Comparison of ENCODE assay signal across 10 cellular contexts in genomic region chr7:102933763-102934162, GRCh38. TPM values are rescaled to one million over a fixed set of nuclear protein-coding genes. Genes with fewer than 3 reads are reported as not detected.
A peak's percentile ranks its signal among the peaks of the same experiment; 100 is the strongest.
DNase-seq lines count a peak whose midpoint lies in the region; ATAC-seq and TF ChIP-seq lines count a peak whose summit lies in the region.
"Had no signal": no experiment of that assay in that cellular context is flagged by ENCODE, and none has a peak within 500 bp of the region (broad histone marks: within the 10 kb centered on the region; RNA-seq: fewer than 3 reads in every experiment).

No MANE protein-coding gene starts in this region.

- no peaks in the 10 kb centered on the region for H3K27me3 ChIP-seq in AG04450 (ENCODE audit: control insufficient read depth, insufficient read depth, low read length)
- no peaks in the 10 kb centered on the region for H3K27me3 ChIP-seq in foreskin keratinocyte
- no peaks in the 10 kb centered on the region for H3K27me3 ChIP-seq in neuron (ENCODE audit: insufficient read depth, low read length)

- H3K4me1 ChIP-seq in foreskin keratinocyte (no peaks in the 10 kb centered on the region), neuron (ENCODE audit: insufficient read depth, low read length) (peaks cover 20% of the 10 kb centered on the region)

- H3K9me3 ChIP-seq in AG04450 (ENCODE audit: control insufficient read depth, insufficient read depth, low read length) (no peaks in the 10 kb centered on the region), neuron (ENCODE audit: low read length) (no peaks in the 10 kb centered on the region)

- no peak for TF ChIP-seq CTCF in AG04450 (IDR thresholded peaks at IDR 0.05; ENCODE audit: low read depth, low read length)
- TF ChIP-seq CTCF in foreskin keratinocyte (conservative IDR thresholded peaks at IDR 0.05): no peak

- H3K36me3 ChIP-seq in neuron (ENCODE audit: insufficient read depth, low read length): peaks cover 2% of the 10 kb centered on the region

- H2AFZ ChIP-seq in neuron (ENCODE audit: low read depth, low read length): peak overlapping the region; percentile 74

- H3K4me3 ChIP-seq in AG04450 (ENCODE audit: low read depth, low read length) (no peak overlapping the region), neuron (ENCODE audit: low read length) (peak overlapping the region; percentile 14)

- H3K27ac ChIP-seq in AG04450 (ENCODE audit: low read depth, low read length) (peak overlapping the region; percentile 90), foreskin keratinocyte (no peak overlapping the region)

- POLR2A ChIA-PET in AG04450 (lab: Yijun Ruan, JAX): interaction anchor here (0.7 to 1.3 kb wide), 3 partner anchors 17 to 21 kb away, joined by 3 read pairs; partner anchors contain the start of gene LRRC17

- ATAC-seq in foreskin keratinocyte (peak; percentile 95), HG03521 (IDR thresholded peaks at IDR 0.05; ENCODE audit: unreplicated experiment) (no peak), HG03457 (IDR thresholded peaks at IDR 0.05; ENCODE audit: unreplicated experiment) (no peak)

- DNase-seq in AG04450 (ENCODE audit: low read depth, low spot score) (peak; percentile 95), SK-N-DZ (ENCODE audit: low spot score) (peak; percentile 47), foreskin keratinocyte (peak in 1 of 2 donors; percentile 80), NCI-H748 treated with DMSO at 0.1 percent for 48 hours (lab: John Stamatoyannopoulos, UW) (no peak), cerebellar nuclear complex (lab: John Stamatoyannopoulos, UW) (no peak)
- DNase-seq: ACHN, NCI-H526 treated with DMSO at 0.1 percent for 48 hours had no signal

- CTCF ChIA-PET in AG04450 (lab: Charles Lee): interaction anchor here (2.1 kb wide), 1 partner anchor 128 kb away, joined by 11 read pairs; no protein-coding TSS in a partner anchor

RNA-seq across cellular contexts. Expression of gene LRRC17, which starts 21.0 kb away (rescaled TPM):
- polyA plus RNA-seq in AG04450 (2011; rRNA removed) (813 and 964 TPM in 2 replicates), foreskin keratinocyte (0.17 and 0.20 TPM in 2 replicates)
- polyA minus RNA-seq in AG04450 (2011; rRNA and poly(A)+ RNA removed): 234 and 241 TPM in 2 replicates
- 2.1 and 2.2 TPM in 2 replicates for polyA plus RNA-seq in SK-N-DZ (2014; cell fraction: cytosol; rRNA removed)
- polyA plus RNA-seq in SK-N-DZ (2014; cell fraction: nucleus; rRNA removed): 3.3 and 3.5 TPM in 2 replicates
- 0.27 and 0.46 TPM in 2 replicates for total RNA-seq in foreskin keratinocyte

Comparison
In these comparisons a context has a peak if more than half of its experiments do, and no peak if none do; other contexts are left out.
1. DNase-seq: peak in AG04450 (single experiment) and SK-N-DZ (single experiment); none in NCI-H748 treated with DMSO at 0.1 percent for 48 hours (single experiment) and cerebellar nuclear complex (0 of 2).
2. RNA of gene LRRC17, which starts 21.0 kb away (polyA plus RNA-seq): 813 to 964 TPM in AG04450; 0.17 to 0.20 TPM in foreskin keratinocyte; every median in the first group is over 100 times any median in the second.